Comparison of ENCODE assay signal across 13 cellular contexts in the genomic region with DNA sequence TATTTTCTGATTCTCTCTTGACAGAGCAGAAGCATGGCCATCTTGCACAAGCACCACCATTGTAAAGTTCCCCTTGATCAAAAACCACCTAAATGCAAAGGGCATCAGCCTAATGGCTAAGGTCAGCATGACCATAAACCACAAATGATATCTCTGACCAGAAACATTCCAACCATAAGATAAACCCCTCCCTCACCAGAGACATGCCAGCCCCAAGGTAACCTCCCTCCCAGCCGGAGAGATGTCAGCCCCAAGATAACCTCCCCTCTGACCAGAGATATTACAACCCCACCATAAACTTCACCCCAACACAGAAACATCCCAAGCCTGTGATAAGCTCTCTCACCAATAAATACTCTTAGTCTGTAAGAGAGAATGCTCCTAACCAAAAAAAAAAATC.
DNase-seq lines count a peak whose midpoint lies in the region; ATAC-seq and TF ChIP-seq lines count a peak whose summit lies in the region.
"Had no signal": no experiment of that assay in that cellular context is flagged by ENCODE, and none has a peak within 500 bp of the region (broad histone marks: within the 10 kb centered on the region; RNA-seq: fewer than 3 reads in every experiment).

No MANE protein-coding gene starts in this region.

- intact Hi-C loops in A673 (cut with micrococcal nuclease; ENCODE audit: unreplicated experiment): no loop called here
- intact Hi-C loops in Caco-2 (cut with micrococcal nuclease; ENCODE audit: unreplicated experiment): no loop called here
- intact Hi-C loops in naive thymus-derived CD4-positive, alpha-beta T cell (cut with micrococcal nuclease): no loop called here
- intact Hi-C loops in tibial artery (cut with DNase I; ENCODE audit: low total_unique reads): no loop called here

- peak overlapping the region; percentile 86 for H3K27ac Mint-ChIP-seq in Caco-2 (ENCODE audit: unreplicated experiment)
- peak overlapping the region in 7 of 9 donors; percentile 2 to 84 (median 38) for H3K27ac Mint-ChIP-seq in naive thymus-derived CD4-positive, alpha-beta T cell

- no peaks in the 10 kb centered on the region for H3K9me3 ChIP-seq in A673 (ENCODE audit: low read depth, low read length, poor library complexity, severe bottlenecking)
- H3K9me3 ChIP-seq in Caco-2: peaks cover 7% of the 10 kb centered on the region
- no peaks in the 10 kb centered on the region for H3K9me3 ChIP-seq in naive thymus-derived CD4-positive, alpha-beta T cell (ENCODE audit: control insufficient read depth in 2 of 3, low read length in 3 of 3)
- no peaks in the 10 kb centered on the region for H3K9me3 ChIP-seq in tibial artery
- H3K9me3 ChIP-seq: A549, BLaER1 had no signal

- POLR2A ChIA-PET in A673 (lab: Charles Lee; ENCODE audit: low non-redundant PET): no interaction called here
- POLR2A ChIA-PET in Caco-2 (lab: Charles Lee): no interaction called here
- POLR2A ChIA-PET in naive thymus-derived CD4-positive, alpha-beta T cell (lab: Charles Lee): no interaction called here

- H3K4me3 ChIP-seq in A673 (ENCODE audit: low read depth, low read length, poor library complexity, severe bottlenecking): no peak overlapping the region
- H3K4me3 ChIP-seq in Caco-2 (ENCODE audit: low read depth, low read length): no peak overlapping the region
- H3K4me3 ChIP-seq in naive thymus-derived CD4-positive, alpha-beta T cell (ENCODE audit: low read length): no peak overlapping the region
- H3K4me3 ChIP-seq in tibial artery: no peak overlapping the region
- H3K4me3 ChIP-seq: A549, BLaER1, GM12878, GM23248 had no signal

- BruUV-seq in A673 (replicated peaks; lab: Mats Ljungman, UMichigan): no TSS peak
- no TSS peak for BruUV-seq in Caco-2 (replicated peaks; lab: Mats Ljungman, UMichigan)

- peak overlapping the region; percentile 20 for H3K4me3 Mint-ChIP-seq in Caco-2 (ENCODE audit: unreplicated experiment)
- H3K4me3 Mint-ChIP-seq in naive thymus-derived CD4-positive, alpha-beta T cell: peak overlapping the region in 1 of 10 donors; percentile 48

- H3K27me3 ChIP-seq in A673 (replicated peaks; ENCODE audit: insufficient read depth, low read depth, low read length, poor library complexity): no peaks in the 10 kb centered on the region
- no peaks in the 10 kb centered on the region for H3K27me3 ChIP-seq in Caco-2 (replicated peaks; ENCODE audit: control insufficient read depth, insufficient read depth, low read length)
- no peaks in the 10 kb centered on the region for H3K27me3 ChIP-seq in naive thymus-derived CD4-positive, alpha-beta T cell (ENCODE audit: control insufficient read depth in 2 of 2, insufficient read depth in 2 of 2, low read length in 2 of 2)
- no peaks in the 10 kb centered on the region for H3K27me3 ChIP-seq in tibial artery
- H3K27me3 ChIP-seq: BLaER1 had no signal

- TF ChIP-seq CTCF in A673 (conservative IDR thresholded peaks at IDR 0.05; ENCODE audit: low read depth, low read length) (no peak), Caco-2 (IDR thresholded peaks at IDR 0.05; ENCODE audit: insufficient read depth in 1 of 2, low read depth in 1 of 2, low read length in 1 of 2, severe bottlenecking in 1 of 2, unreplicated experiment in 1 of 2) (no peak), tibial artery (IDR thresholded peaks at IDR 0.05) (no peak)

- peaks cover 50% of the 10 kb centered on the region for H3K4me1 Mint-ChIP-seq in Caco-2 (ENCODE audit: low read depth, unreplicated experiment)
- H3K4me1 Mint-ChIP-seq in naive thymus-derived CD4-positive, alpha-beta T cell: peaks cover 29 to 85% (median 60%) of the 10 kb centered on the region in 7 donors

- CTCF ChIA-PET in A673 (lab: Charles Lee) (no interaction called here), Caco-2 (lab: Charles Lee) (no interaction called here)
- CTCF ChIA-PET in naive thymus-derived CD4-positive, alpha-beta T cell (lab: Charles Lee): no interaction called here

- peaks cover 16% of the 10 kb centered on the region for H3K9me3 Mint-ChIP-seq in Caco-2 (ENCODE audit: unreplicated experiment)
- H3K9me3 Mint-ChIP-seq in naive thymus-derived CD4-positive, alpha-beta T cell: peaks cover 0 to 20% (median 5%) of the 10 kb centered on the region in 11 donors

- ATAC-seq in naive thymus-derived CD4-positive, alpha-beta T cell: no peak
- ATAC-seq in HG03139 (IDR thresholded peaks at IDR 0.05; ENCODE audit: unreplicated experiment) (no peak), HG02885 (IDR thresholded peaks at IDR 0.05; ENCODE audit: poor library complexity, unreplicated experiment) (no peak)
- ATAC-seq: A549, GM12878 had no signal

- DNase-seq in A673 (ENCODE audit: low spot score) (no peak), Caco-2 (peak; percentile 20 to 78), SW480 (ENCODE audit: low spot score) (peak; percentile 34), tibial artery (no peak)
- DNase-seq in naive thymus-derived CD4-positive, alpha-beta T cell: no peak
- DNase-seq: DMS79, GM23248, H7 had no signal

- no peaks in the 10 kb centered on the region for H3K36me3 Mint-ChIP-seq in Caco-2 (ENCODE audit: insufficient read depth, unreplicated experiment)
- H3K36me3 Mint-ChIP-seq in naive thymus-derived CD4-positive, alpha-beta T cell: peaks cover 3 to 50% (median 32%) of the 10 kb centered on the region in 5 donors

- peak overlapping the region; percentile 85 for H3K27ac ChIP-seq in A673 (ENCODE audit: low read depth, low read length, poor library complexity, severe bottlenecking)
- H3K27ac ChIP-seq in naive thymus-derived CD4-positive, alpha-beta T cell (ENCODE audit: low read depth, low read length): no peak overlapping the region
- H3K27ac ChIP-seq in tibial artery: no peak overlapping the region
- H3K27ac ChIP-seq: A549, BLaER1, GM23248 had no signal

- H3K4me1 ChIP-seq in A673 (ENCODE audit: insufficient read depth, low read length, poor library complexity, severe bottlenecking): peaks cover 25% of the 10 kb centered on the region
- H3K4me1 ChIP-seq in Caco-2: peaks cover 47% of the 10 kb centered on the region
- H3K4me1 ChIP-seq in naive thymus-derived CD4-positive, alpha-beta T cell (ENCODE audit: control insufficient read depth in 2 of 2, insufficient read depth in 2 of 2, low read length in 2 of 2): peaks cover 4 to 26% of the 10 kb centered on the region in 2 donors
- H3K4me1 ChIP-seq in tibial artery: no peaks in the 10 kb centered on the region
- H3K4me1 ChIP-seq: BLaER1 had no signal

- H3K36me3 ChIP-seq in A673 (ENCODE audit: insufficient read depth, low read length, poor library complexity, severe bottlenecking) (no peaks in the 10 kb centered on the region), Caco-2 (ENCODE audit: control insufficient read depth, insufficient read depth, low read length) (no peaks in the 10 kb centered on the region), tibial artery (no peaks in the 10 kb centered on the region)
- no peaks in the 10 kb centered on the region for H3K36me3 ChIP-seq in naive thymus-derived CD4-positive, alpha-beta T cell (ENCODE audit: control insufficient read depth in 2 of 3, insufficient read depth in 3 of 3, low read length in 3 of 3)
- H3K36me3 ChIP-seq: BLaER1 had no signal

- H3K27me3 Mint-ChIP-seq in Caco-2 (ENCODE audit: insufficient read depth, unreplicated experiment): no peaks in the 10 kb centered on the region
- no peaks in the 10 kb centered on the region for H3K27me3 Mint-ChIP-seq in naive thymus-derived CD4-positive, alpha-beta T cell

Comparison
In these comparisons a context has a peak if more than half of its experiments do, and no peak if none do; other contexts are left out.
1. DNase-seq: peak in Caco-2 (2 of 2) and SW480 (single experiment); none in A673 (single experiment), naive thymus-derived CD4-positive, alpha-beta T cell (0 of 9) and tibial artery (0 of 2).